In genomic region chr19:46856062-46857022, GRCh38 we compare ENCODE assay signal across 8 cellular contexts.
DNase-seq lines count a peak whose midpoint lies in the region; ATAC-seq and TF ChIP-seq lines count a peak whose summit lies in the region.

No MANE protein-coding gene starts in this region.

- H3K4me3 ChIP-seq in GM12875 (ENCODE audit: low read depth, low read length) (peak overlapping the region; percentile 27), choroid plexus epithelial cell (ENCODE audit: low read depth, low read length) (peak overlapping the region; percentile 46)

- TF ChIP-seq CTCF in GM12875 (IDR thresholded peaks at IDR 0.05; ENCODE audit: borderline replicate concordance, insufficient read depth, low read depth, low read length) (peak; percentile 84), choroid plexus epithelial cell (conservative IDR thresholded peaks at IDR 0.05; ENCODE audit: low read depth, low read length) (peak; percentile 86)

- ATAC-seq in HG03097 (IDR thresholded peaks at IDR 0.05; ENCODE audit: low FRiP score, unreplicated experiment) = peak; percentile 40
- no peak for ATAC-seq in GM19328 (IDR thresholded peaks at IDR 0.05; ENCODE audit: unreplicated experiment)

- DNase-seq in NCI-H524 treated with DMSO at 0.1 percent for 48 hours (lab: John Stamatoyannopoulos, UW) = peak; percentile 62
- DNase-seq in activated CD4-positive, alpha-beta T cell treated with anti-CD3 and anti-CD28 coated beads for 4 hours = peak; percentile 90 to 91
- peak; percentile 98 for DNase-seq in choroid plexus epithelial cell (ENCODE audit: low read depth)
- DNase-seq in kidney tubule cell (ENCODE audit: low spot score) = peak; percentile 93
- peak; percentile 75 to 88 (median 84) for DNase-seq in stimulated activated CD4-positive, alpha-beta T cell treated with anti-CD3 and anti-CD28 coated beads, Interleukin-1b, Interleukin-23, amount 100 ng/mL, for 24 hours (ENCODE audit: low read depth in 4 of 4, low spot score in 1 of 4)
